In genomic region chr18:48605408-48605845, GRCh38 we compare ENCODE assay signal across 1 cellular context.
TF ChIP-seq lines count a peak whose summit lies in the region.

No MANE protein-coding gene starts in this region.

TF ChIP-seq in K562, 482 proteins besides CTCF, POLR2A, EP300 and RAD21 (continued from another document and continues in another):
- TF ChIP-seq, protein P1, sequence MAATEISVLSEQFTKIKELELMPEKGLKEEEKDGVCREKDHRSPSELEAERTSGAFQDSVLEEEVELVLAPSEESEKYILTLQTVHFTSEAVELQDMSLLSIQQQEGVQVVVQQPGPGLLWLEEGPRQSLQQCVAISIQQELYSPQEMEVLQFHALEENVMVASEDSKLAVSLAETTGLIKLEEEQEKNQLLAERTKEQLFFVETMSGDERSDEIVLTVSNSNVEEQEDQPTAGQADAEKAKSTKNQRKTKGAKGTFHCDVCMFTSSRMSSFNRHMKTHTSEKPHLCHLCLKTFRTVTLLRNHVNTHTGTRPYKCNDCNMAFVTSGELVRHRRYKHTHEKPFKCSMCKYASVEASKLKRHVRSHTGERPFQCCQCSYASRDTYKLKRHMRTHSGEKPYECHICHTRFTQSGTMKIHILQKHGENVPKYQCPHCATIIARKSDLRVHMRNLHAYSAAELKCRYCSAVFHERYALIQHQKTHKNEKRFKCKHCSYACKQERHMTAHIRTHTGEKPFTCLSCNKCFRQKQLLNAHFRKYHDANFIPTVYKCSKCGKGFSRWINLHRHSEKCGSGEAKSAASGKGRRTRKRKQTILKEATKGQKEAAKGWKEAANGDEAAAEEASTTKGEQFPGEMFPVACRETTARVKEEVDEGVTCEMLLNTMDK (IDR thresholded peaks at IDR 0.05; ENCODE audit: borderline replicate concordance, insufficient read depth, low read depth, low read length, poor library complexity, severe bottlenecking), result peak; percentile 75
- TF ChIP-seq, protein P2, sequence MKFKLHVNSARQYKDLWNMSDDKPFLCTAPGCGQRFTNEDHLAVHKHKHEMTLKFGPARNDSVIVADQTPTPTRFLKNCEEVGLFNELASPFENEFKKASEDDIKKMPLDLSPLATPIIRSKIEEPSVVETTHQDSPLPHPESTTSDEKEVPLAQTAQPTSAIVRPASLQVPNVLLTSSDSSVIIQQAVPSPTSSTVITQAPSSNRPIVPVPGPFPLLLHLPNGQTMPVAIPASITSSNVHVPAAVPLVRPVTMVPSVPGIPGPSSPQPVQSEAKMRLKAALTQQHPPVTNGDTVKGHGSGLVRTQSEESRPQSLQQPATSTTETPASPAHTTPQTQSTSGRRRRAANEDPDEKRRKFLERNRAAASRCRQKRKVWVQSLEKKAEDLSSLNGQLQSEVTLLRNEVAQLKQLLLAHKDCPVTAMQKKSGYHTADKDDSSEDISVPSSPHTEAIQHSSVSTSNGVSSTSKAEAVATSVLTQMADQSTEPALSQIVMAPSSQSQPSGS (CRISPR knock-in tag; IDR thresholded peaks at IDR 0.05), result no peak
- TF ChIP-seq CEBPB (tag; IDR thresholded peaks at IDR 0.05) (no peak), FIP1L1 (IDR thresholded peaks at IDR 0.05; ENCODE audit: low read depth, low read length, poor library complexity, severe bottlenecking) (no peak), NFIC (IDR thresholded peaks at IDR 0.05) (peak; percentile 61), RBM17 (IDR thresholded peaks at IDR 0.05; ENCODE audit: borderline replicate concordance, low read depth, low read length) (no peak), MLLT1 (IDR thresholded peaks at IDR 0.05) (peak in 1 of 2 experiments; percentile 87; a peak in 2 of 4 replicates), CBX2 (IDR thresholded peaks at IDR 0.05; ENCODE audit: insufficient read depth, low read length, poor library complexity, severe bottlenecking) (no peak), ZNF232 (CRISPR knock-in tag; IDR thresholded peaks at IDR 0.05) (no peak), ETV5 (CRISPR knock-in tag; IDR thresholded peaks at IDR 0.05; ENCODE audit: low read depth) (0 out of 2 replicates have a peak, but pooled peaks have one; percentile 40), CBX5 (IDR thresholded peaks at IDR 0.05; ENCODE audit: borderline replicate concordance, low read depth) (no peak), ZBTB17 (CRISPR knock-in tag; IDR thresholded peaks at IDR 0.05) (no peak), SMAD1 (IDR thresholded peaks at IDR 0.05; ENCODE audit: low read depth, low read length, partially characterized antibody) (no peak), RBFOX2 (IDR thresholded peaks at IDR 0.05; ENCODE audit: low read depth, low read length) (no peak), ETV6 (IDR thresholded peaks at IDR 0.05; ENCODE audit: borderline replicate concordance in 1 of 2, low read depth in 2 of 2, low read length in 1 of 2) (no peak), ETV6 (CRISPR knock-in tag; IDR thresholded peaks at IDR 0.05; ENCODE audit: borderline replicate concordance) (no peak), NR2F6 (CRISPR knock-in tag; IDR thresholded peaks at IDR 0.05) (no peak), ATF6 (CRISPR knock-in tag; IDR thresholded peaks at IDR 0.05) (no peak), ZNF589 (CRISPR knock-in tag; IDR thresholded peaks at IDR 0.05; ENCODE audit: low read depth) (peak; percentile 47; the same call in 1 of the 2 replicates), HDAC2 (IDR thresholded peaks at IDR 0.05) (no peak; the same call in 1 of the 2 replicates), SREBF1 (IDR thresholded peaks at IDR 0.05; ENCODE audit: borderline replicate concordance, low read depth, low read length) (no peak), REST (CRISPR knock-in tag; IDR thresholded peaks at IDR 0.05; ENCODE audit: low read depth) (no peak), NR2C1 (IDR thresholded peaks at IDR 0.05) (no peak), NR2C1 (tag; IDR thresholded peaks at IDR 0.05) (no peak), SIX5 (IDR thresholded peaks at IDR 0.05; ENCODE audit: borderline replicate concordance in 1 of 2, insufficient read depth in 1 of 2, low read depth in 1 of 2, low read length in 2 of 2) (no peak), GATAD2A (IDR thresholded peaks at IDR 0.05) (no peak), KLF1 (tag; IDR thresholded peaks at IDR 0.05) (no peak), ZBTB2 (IDR thresholded peaks at IDR 0.05) (no peak), BCOR (IDR thresholded peaks at IDR 0.05) (no peak), ZKSCAN3 (CRISPR knock-in tag; IDR thresholded peaks at IDR 0.05) (no peak)
- TF ChIP-seq, protein P3, sequence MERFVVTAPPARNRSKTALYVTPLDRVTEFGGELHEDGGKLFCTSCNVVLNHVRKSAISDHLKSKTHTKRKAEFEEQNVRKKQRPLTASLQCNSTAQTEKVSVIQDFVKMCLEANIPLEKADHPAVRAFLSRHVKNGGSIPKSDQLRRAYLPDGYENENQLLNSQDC (CRISPR knock-in tag; IDR thresholded peaks at IDR 0.05), result no peak
- TF ChIP-seq, protein P4, sequence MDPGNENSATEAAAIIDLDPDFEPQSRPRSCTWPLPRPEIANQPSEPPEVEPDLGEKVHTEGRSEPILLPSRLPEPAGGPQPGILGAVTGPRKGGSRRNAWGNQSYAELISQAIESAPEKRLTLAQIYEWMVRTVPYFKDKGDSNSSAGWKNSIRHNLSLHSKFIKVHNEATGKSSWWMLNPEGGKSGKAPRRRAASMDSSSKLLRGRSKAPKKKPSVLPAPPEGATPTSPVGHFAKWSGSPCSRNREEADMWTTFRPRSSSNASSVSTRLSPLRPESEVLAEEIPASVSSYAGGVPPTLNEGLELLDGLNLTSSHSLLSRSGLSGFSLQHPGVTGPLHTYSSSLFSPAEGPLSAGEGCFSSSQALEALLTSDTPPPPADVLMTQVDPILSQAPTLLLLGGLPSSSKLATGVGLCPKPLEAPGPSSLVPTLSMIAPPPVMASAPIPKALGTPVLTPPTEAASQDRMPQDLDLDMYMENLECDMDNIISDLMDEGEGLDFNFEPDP (CRISPR knock-in tag; IDR thresholded peaks at IDR 0.05), result no peak
- TF ChIP-seq, protein P5, sequence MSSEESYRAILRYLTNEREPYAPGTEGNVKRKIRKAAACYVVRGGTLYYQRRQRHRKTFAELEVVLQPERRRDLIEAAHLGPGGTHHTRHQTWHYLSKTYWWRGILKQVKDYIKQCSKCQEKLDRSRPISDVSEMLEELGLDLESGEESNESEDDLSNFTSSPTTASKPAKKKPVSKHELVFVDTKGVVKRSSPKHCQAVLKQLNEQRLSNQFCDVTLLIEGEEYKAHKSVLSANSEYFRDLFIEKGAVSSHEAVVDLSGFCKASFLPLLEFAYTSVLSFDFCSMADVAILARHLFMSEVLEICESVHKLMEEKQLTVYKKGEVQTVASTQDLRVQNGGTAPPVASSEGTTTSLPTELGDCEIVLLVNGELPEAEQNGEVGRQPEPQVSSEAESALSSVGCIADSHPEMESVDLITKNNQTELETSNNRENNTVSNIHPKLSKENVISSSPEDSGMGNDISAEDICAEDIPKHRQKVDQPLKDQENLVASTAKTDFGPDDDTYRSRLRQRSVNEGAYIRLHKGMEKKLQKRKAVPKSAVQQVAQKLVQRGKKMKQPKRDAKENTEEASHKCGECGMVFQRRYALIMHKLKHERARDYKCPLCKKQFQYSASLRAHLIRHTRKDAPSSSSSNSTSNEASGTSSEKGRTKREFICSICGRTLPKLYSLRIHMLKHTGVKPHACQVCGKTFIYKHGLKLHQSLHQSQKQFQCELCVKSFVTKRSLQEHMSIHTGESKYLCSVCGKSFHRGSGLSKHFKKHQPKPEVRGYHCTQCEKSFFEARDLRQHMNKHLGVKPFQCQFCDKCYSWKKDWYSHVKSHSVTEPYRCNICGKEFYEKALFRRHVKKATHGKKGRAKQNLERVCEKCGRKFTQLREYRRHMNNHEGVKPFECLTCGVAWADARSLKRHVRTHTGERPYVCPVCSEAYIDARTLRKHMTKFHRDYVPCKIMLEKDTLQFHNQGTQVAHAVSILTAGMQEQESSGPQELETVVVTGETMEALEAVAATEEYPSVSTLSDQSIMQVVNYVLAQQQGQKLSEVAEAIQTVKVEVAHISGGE (CRISPR knock-in tag; IDR thresholded peaks at IDR 0.05), result 0 out of 6 replicates have a peak, but pooled peaks of 1 of the 3 experiments have one; percentile 27
